In genomic region chr2:190343500-190344274, GRCh38 we compare ENCODE assay signal across 8 cellular contexts.
A peak's percentile ranks its signal among the peaks of the same experiment; 100 is the strongest.
DNase-seq lines count a peak whose midpoint lies in the region; ATAC-seq and TF ChIP-seq lines count a peak whose summit lies in the region.

Gene INPP1 (plus strand): TSS chr2:190343589. CDS start chr2:190360103, 16,514 bp downstream.

- peak within 1 kb of the TSS; percentile 95 for H3K4me3 ChIP-seq in coronary artery

- ATAC-seq in HG02588 (IDR thresholded peaks at IDR 0.05; ENCODE audit: unreplicated experiment) = peak; percentile 56

- peak within 1 kb of the TSS; percentile 87 to 97 for H3K27ac ChIP-seq in coronary artery

- DNase-seq in NCI-H524 (lab: John Stamatoyannopoulos, UW) = peak; percentile 17 to 45
- no peak for DNase-seq in NCI-H524 treated with DMSO at 0.1 percent for 48 hours (lab: John Stamatoyannopoulos, UW)
- DNase-seq in NCI-H1105 (lab: John Stamatoyannopoulos, UW) = peak; percentile 14
- peak; percentile 14 for DNase-seq in activated CD4-positive, alpha-beta T cell treated with anti-CD3 and anti-CD28 coated beads for 1 hour
- DNase-seq in coronary artery (ENCODE audit: low spot score) = peak; percentile 82
- DNase-seq in kidney glomerular epithelial cell (lab: John Stamatoyannopoulos, UW) = peak; percentile 41
- DNase-seq in stimulated activated CD4-positive, alpha-beta T cell treated with anti-CD3 and anti-CD28 coated beads, Interleukin-1b, Interleukin-23, amount 100 ng/mL, for 4 hours (ENCODE audit: low read depth in 2 of 2) = peak; percentile 15 to 43

- TF ChIP-seq CTCF in coronary artery (IDR thresholded peaks at IDR 0.05) = no peak
